ENCODE assay signal across 18 cellular contexts in the genomic region with DNA sequence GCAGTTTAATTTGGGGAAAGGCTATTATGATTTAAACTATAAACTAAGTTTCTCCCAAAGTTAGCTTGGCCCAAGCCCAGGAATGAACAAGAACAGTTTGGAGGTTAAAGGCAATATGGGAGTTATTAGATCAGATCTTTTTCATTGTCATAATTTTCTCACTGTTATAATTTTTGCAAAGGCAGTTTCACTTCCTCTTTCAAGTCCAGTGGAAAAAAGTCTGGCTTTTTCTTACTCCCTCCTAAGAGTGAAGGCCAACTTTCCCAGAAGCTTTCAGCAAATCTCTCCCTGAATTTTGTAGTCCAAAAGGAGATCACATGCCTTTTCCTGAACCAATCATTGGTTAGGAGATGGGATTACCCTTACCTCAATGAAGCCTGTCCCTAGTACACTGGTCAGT. TPM values are rescaled to one million over a fixed set of nuclear protein-coding genes. Genes with fewer than 3 reads are reported as not detected.
DNase-seq lines count a peak whose midpoint lies in the region; ATAC-seq, FAIRE-seq and TF ChIP-seq lines count a peak whose summit lies in the region.
"Had no signal": no experiment of that assay in that cellular context is flagged by ENCODE, and none has a peak within 500 bp of the region (broad histone marks: within the 10 kb centered on the region; RNA-seq: fewer than 3 reads in every experiment).

No MANE protein-coding gene starts in this region.

- H3K9me3 Mint-ChIP-seq in T-cell, result peaks cover 0 to 4% (median 0%) of the 10 kb centered on the region in 3 donors
- H3K9me3 Mint-ChIP-seq: CD4-positive, CD25-positive, alpha-beta regulatory T cell had no signal

- peak; percentile 10 to 19 for DNase-seq in AML-193 (lab: John Stamatoyannopoulos, UW)
- DNase-seq in GM12891 (ENCODE audit: insufficient read length, low spot score), result no peak
- peak; percentile 48 for DNase-seq in NAMALWA (ENCODE audit: low spot score)
- no peak for DNase-seq in T-helper 1 cell
- DNase-seq in Right ventricle myocardium superior, result no peak
- no peak for DNase-seq in T-cell
- DNase-seq in cerebellum (ENCODE audit: low spot score), result no peak
- DNase-seq: Caco-2; CD4-positive, CD25-positive, alpha-beta regulatory T cell; GOT3; NCI-H1105 treated with DMSO at 0.1 percent for 48 hours; NCI-H1694 treated with DMSO at 0.1 percent for 48 hours; NCI-H526 treated with DMSO at 0.1 percent for 48 hours; SHP77 treated with DMSO at 0.1 percent for 48 hours; SW 1271 had no signal

- H3K27me3 ChIP-seq in SU-DHL-6 (ENCODE audit: low read length), result no peaks in the 10 kb centered on the region

- no peaks in the 10 kb centered on the region for H3K36me3 ChIP-seq in SU-DHL-6 (ENCODE audit: low read length)

- no peak overlapping the region for H3K27ac Mint-ChIP-seq in T-cell
- H3K27ac Mint-ChIP-seq: CD4-positive, CD25-positive, alpha-beta regulatory T cell had no signal

- no peak for TF ChIP-seq POLR2A in GM12891 (IDR thresholded peaks at IDR 0.05; ENCODE audit: low read depth, low read length)

- intact Hi-C loops in Right ventricle myocardium superior (cut with DNase I), result no loop called here

- ATAC-seq in Right ventricle myocardium superior (ENCODE audit: poor library complexity), result no peak
- no peak for ATAC-seq in T-cell (replicated peaks in 1 of 4)
- ATAC-seq: A549 had no signal

- POLR2A ChIA-PET in T-cell (lab: Charles Lee), result no interaction called here

- TF ChIP-seq CTCF in SU-DHL-6 (IDR thresholded peaks at IDR 0.05; ENCODE audit: insufficient read depth, low read length, poor library complexity, severe bottlenecking), result no peak

- H3F3A ChIP-seq in SU-DHL-6 (ENCODE audit: insufficient read depth), result no peaks in the 10 kb centered on the region

- no peak overlapping the region for H3K27ac ChIP-seq in SU-DHL-6 (ENCODE audit: low read depth, low read length)
- H3K27ac ChIP-seq: A549 had no signal

- no peaks in the 10 kb centered on the region for H3K9me2 ChIP-seq in SU-DHL-6 (replicated peaks; ENCODE audit: insufficient read depth, low read length)

- CTCF ChIA-PET in T-cell (lab: Charles Lee), result no interaction called here

- no peak for FAIRE-seq in GM12891 (lab: Jason Lieb, UNC)
- FAIRE-seq: A549, RCC 7860 had no signal

- H3K4me2 ChIP-seq in SU-DHL-6 (ENCODE audit: low read depth, low read length, poor library complexity, severe bottlenecking), result peak overlapping the region; percentile 20
- H3K4me2 ChIP-seq: A549 had no signal

- no peak overlapping the region for H3K4me3 ChIP-seq in SU-DHL-6 (ENCODE audit: insufficient read depth, low read length, poor library complexity, severe bottlenecking)
- H3K4me3 ChIP-seq: A549 had no signal

- no peak overlapping the region for H3K4me3 Mint-ChIP-seq in T-cell
- H3K4me3 Mint-ChIP-seq: CD4-positive, CD25-positive, alpha-beta regulatory T cell had no signal

- H3K36me3 Mint-ChIP-seq in T-cell, result peaks cover 3% of the 10 kb centered on the region
- H3K36me3 Mint-ChIP-seq: CD4-positive, CD25-positive, alpha-beta regulatory T cell had no signal

- H2AFZ ChIP-seq in SU-DHL-6 (ENCODE audit: low read depth, low read length, severe bottlenecking), result no peak overlapping the region

- H3K27me3 Mint-ChIP-seq in T-cell, result no peaks in the 10 kb centered on the region

- H3K9ac ChIP-seq in SU-DHL-6 (ENCODE audit: low read length), result no peak overlapping the region

- H3K4me1 Mint-ChIP-seq in T-cell, result peaks cover 0 to 18% (median 2%) of the 10 kb centered on the region in 3 donors

- H3K9me3 ChIP-seq in SU-DHL-6 (ENCODE audit: insufficient read depth, low read length), result peaks cover 7% of the 10 kb centered on the region; the same call in 1 of the 2 replicates

- no peaks in the 10 kb centered on the region for H4K20me1 ChIP-seq in SU-DHL-6 (ENCODE audit: low read depth, low read length)

- H3K79me2 ChIP-seq in SU-DHL-6 (ENCODE audit: insufficient read depth, low read length), result no peaks in the 10 kb centered on the region

TF ChIP-seq in GM12891, 5 proteins besides CTCF, POLR2A, EP300 and RAD21:
- TF ChIP-seq SPI1 (IDR thresholded peaks at IDR 0.05; ENCODE audit: low read depth, low read length), result peak; percentile 97
- TF ChIP-seq POLR2AphosphoS5 (IDR thresholded peaks at IDR 0.05; ENCODE audit: low read depth, low read length), result no peak

RNA-seq across cellular contexts. Expression of a gene that starts 9.1 kb away (rescaled TPM):
- polyA plus RNA-seq in GM12891 (2012; ENCODE audit: low read depth, missing spikeins), result 32.9 TPM
- total RNA-seq in Right ventricle myocardium superior, result 13.4 TPM
- total RNA-seq in T-cell, result 10 to 100 TPM; 38.8 to 60.2 (median 47.4) TPM
- total RNA-seq in cerebellum, result 27.6 TPM

RNA-seq across cellular contexts. Expression of a gene that starts 33.1 kb away (rescaled TPM):
- not detected for polyA plus RNA-seq in GM12891 (2012; ENCODE audit: low read depth, missing spikeins)
- not detected for total RNA-seq in Right ventricle myocardium superior
- not detected for total RNA-seq in T-cell
- not detected for total RNA-seq in cerebellum
- total RNA-seq: Caco-2; CD4-positive, CD25-positive, alpha-beta regulatory T cell had no signal
- polyA plus RNA-seq: A549; CD4-positive, CD25-positive, alpha-beta regulatory T cell had no signal

Comparison
In these comparisons a context has a peak if more than half of its experiments do, and no peak if none do; other contexts are left out.
1. DNase-seq: peak in AML-193 (2 of 2) and NAMALWA (single experiment); none in GM12891 (single experiment), T-helper 1 cell (0 of 5), Right ventricle myocardium superior (single experiment), T-cell (0 of 34) and cerebellum (single experiment).